Comparison of ENCODE assay signal across 1 cellular context in the genomic region with DNA sequence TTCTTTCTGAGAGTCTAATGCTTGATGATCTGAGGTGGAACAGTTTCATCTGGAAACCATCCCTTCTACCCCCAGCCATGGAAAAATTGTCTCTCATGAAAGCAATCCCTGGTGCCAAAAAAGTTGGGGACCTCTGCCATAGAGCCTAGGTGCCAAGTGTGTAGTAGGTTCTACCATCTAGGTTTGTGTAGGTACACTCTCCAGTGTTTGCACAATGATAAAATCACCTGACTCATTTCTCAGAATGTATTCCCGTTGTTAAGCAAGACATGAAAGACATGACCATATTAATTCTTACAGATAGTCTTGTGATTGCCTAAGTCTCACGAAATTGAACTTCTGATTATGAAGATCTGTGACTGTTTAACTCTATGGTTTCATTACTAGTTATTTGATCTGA.
TF ChIP-seq lines count a peak whose summit lies in the region.

No MANE protein-coding gene starts in this region.

TF ChIP-seq in HepG2, 621 proteins besides CTCF, POLR2A, EP300 and RAD21 (continued from another document):
- no peak for TF ChIP-seq GZF1 (CRISPR knock-in tag; IDR thresholded peaks at IDR 0.05)
- TF ChIP-seq, protein P1, sequence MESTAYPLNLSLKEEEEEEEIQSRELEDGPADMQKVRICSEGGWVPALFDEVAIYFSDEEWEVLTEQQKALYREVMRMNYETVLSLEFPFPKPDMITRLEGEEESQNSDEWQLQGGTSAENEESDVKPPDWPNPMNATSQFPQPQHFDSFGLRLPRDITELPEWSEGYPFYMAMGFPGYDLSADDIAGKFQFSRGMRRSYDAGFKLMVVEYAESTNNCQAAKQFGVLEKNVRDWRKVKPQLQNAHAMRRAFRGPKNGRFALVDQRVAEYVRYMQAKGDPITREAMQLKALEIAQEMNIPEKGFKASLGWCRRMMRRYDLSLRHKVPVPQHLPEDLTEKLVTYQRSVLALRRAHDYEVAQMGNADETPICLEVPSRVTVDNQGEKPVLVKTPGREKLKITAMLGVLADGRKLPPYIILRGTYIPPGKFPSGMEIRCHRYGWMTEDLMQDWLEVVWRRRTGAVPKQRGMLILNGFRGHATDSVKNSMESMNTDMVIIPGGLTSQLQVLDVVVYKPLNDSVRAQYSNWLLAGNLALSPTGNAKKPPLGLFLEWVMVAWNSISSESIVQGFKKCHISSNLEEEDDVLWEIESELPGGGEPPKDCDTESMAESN (CRISPR knock-in tag; conservative IDR thresholded peaks at IDR 0.05) = no peak
- TF ChIP-seq CCDC6 (CRISPR knock-in tag; IDR thresholded peaks at IDR 0.05) = no peak
- no peak for TF ChIP-seq KLF12 (CRISPR knock-in tag; IDR thresholded peaks at IDR 0.05; ENCODE audit: borderline replicate concordance)
- no peak for TF ChIP-seq HHEX (CRISPR knock-in tag; IDR thresholded peaks at IDR 0.05)
- no peak for TF ChIP-seq MEIS1 (CRISPR knock-in tag; IDR thresholded peaks at IDR 0.05; ENCODE audit: borderline replicate concordance)
- TF ChIP-seq, protein P2, sequence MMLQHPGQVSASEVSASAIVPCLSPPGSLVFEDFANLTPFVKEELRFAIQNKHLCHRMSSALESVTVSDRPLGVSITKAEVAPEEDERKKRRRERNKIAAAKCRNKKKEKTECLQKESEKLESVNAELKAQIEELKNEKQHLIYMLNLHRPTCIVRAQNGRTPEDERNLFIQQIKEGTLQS (CRISPR knock-in tag; IDR thresholded peaks at IDR 0.05) = no peak
- no peak for TF ChIP-seq ZNF121 (CRISPR knock-in tag; IDR thresholded peaks at IDR 0.05)
- no peak for TF ChIP-seq ZSCAN22 (CRISPR knock-in tag; IDR thresholded peaks at IDR 0.05)
- TF ChIP-seq, protein P3, sequence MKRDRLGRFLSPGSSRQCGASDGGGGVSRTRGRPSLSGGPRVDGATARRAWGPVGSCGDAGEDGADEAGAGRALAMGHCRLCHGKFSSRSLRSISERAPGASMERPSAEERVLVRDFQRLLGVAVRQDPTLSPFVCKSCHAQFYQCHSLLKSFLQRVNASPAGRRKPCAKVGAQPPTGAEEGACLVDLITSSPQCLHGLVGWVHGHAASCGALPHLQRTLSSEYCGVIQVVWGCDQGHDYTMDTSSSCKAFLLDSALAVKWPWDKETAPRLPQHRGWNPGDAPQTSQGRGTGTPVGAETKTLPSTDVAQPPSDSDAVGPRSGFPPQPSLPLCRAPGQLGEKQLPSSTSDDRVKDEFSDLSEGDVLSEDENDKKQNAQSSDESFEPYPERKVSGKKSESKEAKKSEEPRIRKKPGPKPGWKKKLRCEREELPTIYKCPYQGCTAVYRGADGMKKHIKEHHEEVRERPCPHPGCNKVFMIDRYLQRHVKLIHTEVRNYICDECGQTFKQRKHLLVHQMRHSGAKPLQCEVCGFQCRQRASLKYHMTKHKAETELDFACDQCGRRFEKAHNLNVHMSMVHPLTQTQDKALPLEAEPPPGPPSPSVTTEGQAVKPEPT (CRISPR knock-in tag; IDR thresholded peaks at IDR 0.05; ENCODE audit: low read depth) = no peak
